ENCODE assay signal across 9 cellular contexts in genomic region chr1:16758060-16758459, GRCh38. TPM values are rescaled to one million over a fixed set of nuclear protein-coding genes. Genes with fewer than 3 reads are reported as not detected.
A peak's percentile ranks its signal among the peaks of the same experiment; 100 is the strongest.
DNase-seq lines count a peak whose midpoint lies in the region; TF ChIP-seq lines count a peak whose summit lies in the region.
"Not testable (repeated sequence)": the region's sequence is repeated elsewhere in the genome, so short reads cannot be mapped to it uniquely, and the experiment has no call there.
"Had no signal": no experiment of that assay in that cellular context is flagged by ENCODE, and none has a peak within 500 bp of the region (broad histone marks: within the 10 kb centered on the region; RNA-seq: fewer than 3 reads in every experiment).

No MANE protein-coding gene starts in this region.

- TF ChIP-seq CTCF in right atrium auricular region (IDR thresholded peaks at IDR 0.05); spleen (IDR thresholded peaks at IDR 0.05 in 8 of 11, conservative IDR thresholded peaks at IDR 0.05 in 3 of 11): not testable (repeated sequence)

- peak; percentile 8 for DNase-seq in activated CD4-positive, alpha-beta memory T cell treated with anti-CD3 and anti-CD28 coated beads for 36 hours
- DNase-seq in right atrium auricular region (ENCODE audit: low spot score) (peak; percentile 42), mesenteric fat pad (ENCODE audit: low spot score) (peak; percentile 74), posterior vena cava (ENCODE audit: low spot score) (peak; percentile 7), spleen (peak; percentile 13)

- H3K9me3 ChIP-seq in right atrium auricular region, spleen: not testable (repeated sequence)

- not testable (repeated sequence) for H3K9me3 Mint-ChIP-seq in activated CD4-positive, alpha-beta memory T cell treated with anti-CD3 and anti-CD28 coated beads for 36 hours

- H3K27me3 ChIP-seq in right atrium auricular region = not testable (repeated sequence)
- peaks cover 0 to 18% (median 11%) of the 10 kb centered on the region in 7 donors for H3K27me3 ChIP-seq in spleen (replicated peaks in 1 of 7)

- WGBS in spleen, 5 donors = 60 to 95% (median 85%) methylated on average over 1 to 4 of the region's 5 CpGs; no CpG with 5 or more reads in 1 of the 5 donors

- not testable (repeated sequence) for H3K36me3 ChIP-seq in right atrium auricular region, spleen

- not testable (repeated sequence) for H3K4me3 Mint-ChIP-seq in activated CD4-positive, alpha-beta memory T cell treated with anti-CD3 and anti-CD28 coated beads for 36 hours

- TF ChIP-seq POLR2A in spleen (IDR thresholded peaks at IDR 0.05) = not testable (repeated sequence)

- not testable (repeated sequence) for H3K4me1 Mint-ChIP-seq in activated CD4-positive, alpha-beta memory T cell treated with anti-CD3 and anti-CD28 coated beads for 36 hours (ENCODE audit: low read depth)

- H3K27ac Mint-ChIP-seq in activated CD4-positive, alpha-beta memory T cell treated with anti-CD3 and anti-CD28 coated beads for 36 hours = not testable (repeated sequence)

- H3K36me3 Mint-ChIP-seq in activated CD4-positive, alpha-beta memory T cell treated with anti-CD3 and anti-CD28 coated beads for 36 hours = not testable (repeated sequence)

- CTCF ChIA-PET in activated CD4-positive, alpha-beta memory T cell treated with anti-CD3 and anti-CD28 coated beads for 36 hours (lab: Charles Lee) = not testable (repeated sequence)

- H3K27ac ChIP-seq in right atrium auricular region, spleen: not testable (repeated sequence)

- intact Hi-C loops in activated CD4-positive, alpha-beta memory T cell treated with anti-CD3 and anti-CD28 coated beads for 36 hours (cut with micrococcal nuclease); posterior vena cava (cut with DNase I); spleen (cut with DNase I; ENCODE audit: low total_unique reads): not testable (repeated sequence)

- H3K4me1 ChIP-seq in right atrium auricular region, spleen: not testable (repeated sequence)

- POLR2A ChIA-PET in activated CD4-positive, alpha-beta memory T cell treated with anti-CD3 and anti-CD28 coated beads for 36 hours (lab: Charles Lee) = not testable (repeated sequence)

- not testable (repeated sequence) for H3K4me3 ChIP-seq in right atrium auricular region, spleen

- H3K27me3 Mint-ChIP-seq in activated CD4-positive, alpha-beta memory T cell treated with anti-CD3 and anti-CD28 coated beads for 36 hours = not testable (repeated sequence)

RNA-seq across cellular contexts. Expression of gene RNU1-4, which starts 17.7 kb away (rescaled TPM):
- total RNA-seq in activated CD4-positive, alpha-beta memory T cell treated with anti-CD3 and anti-CD28 coated beads for 36 hours = 1,000 to 10,000 TPM; 1,390 to 1,409 TPM
- total RNA-seq in right atrium auricular region = not detected
- total RNA-seq in mesenteric fat pad = 6,165 TPM
- over 10,000 TPM; 12,584 to 18,986 TPM for total RNA-seq in posterior vena cava
- 1,000 to 10,000 TPM in 4 of 7 donors, under 1 TPM in 3; under 0.01 to 8,075 (median 6,234) TPM for total RNA-seq in spleen
- not detected for polyA plus RNA-seq in spleen
- polyA plus RNA-seq: AG04450; CD14-positive monocyte; CD4-positive, alpha-beta memory T cell; CD8-positive, alpha-beta memory T cell had no signal

Comparison
In these comparisons a context has a peak if more than half of its experiments do, and no peak if none do; other contexts are left out.
1. DNase-seq: peak in every context shown above with its lines; median percentile 74 in mesenteric fat pad; 42 in right atrium auricular region; 13 in spleen; 8 in activated CD4-positive, alpha-beta memory T cell treated with anti-CD3 and anti-CD28 coated beads for 36 hours; 7 in posterior vena cava.